ENCODE assay signal across 1 cellular context in the genomic region with DNA sequence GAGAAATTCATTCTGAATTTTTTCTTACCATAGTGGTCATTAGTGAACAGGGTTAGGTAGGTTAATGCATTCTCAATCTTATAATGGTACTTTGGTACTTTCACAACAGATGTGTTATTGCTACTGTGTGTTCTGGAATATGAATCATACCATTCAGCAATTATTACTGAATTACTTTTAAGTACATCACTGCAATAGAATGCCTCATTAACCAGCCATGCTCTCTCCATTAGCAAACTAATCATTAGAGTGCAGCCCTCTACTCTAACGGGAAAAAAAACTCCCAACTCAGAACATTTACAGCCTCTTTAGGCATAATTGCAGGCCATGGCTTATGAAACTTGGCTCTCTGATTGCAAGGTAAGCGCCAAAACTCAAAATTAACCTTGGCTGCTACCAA.
TF ChIP-seq lines count a peak whose summit lies in the region.

No MANE protein-coding gene starts in this region.

TF ChIP-seq in HEK293, 187 proteins besides CTCF, POLR2A, EP300 and RAD21:
- TF ChIP-seq, protein P1, sequence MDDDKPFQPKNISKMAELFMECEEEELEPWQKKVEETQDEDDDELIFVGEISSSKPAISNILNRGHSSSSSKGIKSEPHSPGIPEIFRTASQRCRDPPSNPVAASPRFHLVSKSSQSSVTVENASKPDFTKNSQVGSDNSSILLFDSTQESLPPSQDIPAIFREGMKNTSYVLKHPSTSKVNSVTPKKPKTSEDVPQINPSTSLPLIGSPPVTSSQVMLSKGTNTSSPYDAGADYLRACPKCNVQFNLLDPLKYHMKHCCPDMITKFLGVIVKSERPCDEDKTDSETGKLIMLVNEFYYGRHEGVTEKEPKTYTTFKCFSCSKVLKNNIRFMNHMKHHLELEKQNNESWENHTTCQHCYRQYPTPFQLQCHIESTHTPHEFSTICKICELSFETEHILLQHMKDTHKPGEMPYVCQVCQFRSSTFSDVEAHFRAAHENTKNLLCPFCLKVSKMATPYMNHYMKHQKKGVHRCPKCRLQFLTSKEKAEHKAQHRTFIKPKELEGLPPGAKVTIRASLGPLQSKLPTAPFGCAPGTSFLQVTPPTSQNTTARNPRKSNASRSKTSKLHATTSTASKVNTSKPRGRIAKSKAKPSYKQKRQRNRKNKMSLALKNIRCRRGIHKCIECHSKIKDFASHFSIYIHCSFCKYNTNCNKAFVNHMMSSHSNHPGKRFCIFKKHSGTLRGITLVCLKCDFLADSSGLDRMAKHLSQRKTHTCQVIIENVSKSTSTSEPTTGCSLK (tag by site-specific recombination; IDR thresholded peaks at IDR 0.05), result no peak
- TF ChIP-seq, protein P2, sequence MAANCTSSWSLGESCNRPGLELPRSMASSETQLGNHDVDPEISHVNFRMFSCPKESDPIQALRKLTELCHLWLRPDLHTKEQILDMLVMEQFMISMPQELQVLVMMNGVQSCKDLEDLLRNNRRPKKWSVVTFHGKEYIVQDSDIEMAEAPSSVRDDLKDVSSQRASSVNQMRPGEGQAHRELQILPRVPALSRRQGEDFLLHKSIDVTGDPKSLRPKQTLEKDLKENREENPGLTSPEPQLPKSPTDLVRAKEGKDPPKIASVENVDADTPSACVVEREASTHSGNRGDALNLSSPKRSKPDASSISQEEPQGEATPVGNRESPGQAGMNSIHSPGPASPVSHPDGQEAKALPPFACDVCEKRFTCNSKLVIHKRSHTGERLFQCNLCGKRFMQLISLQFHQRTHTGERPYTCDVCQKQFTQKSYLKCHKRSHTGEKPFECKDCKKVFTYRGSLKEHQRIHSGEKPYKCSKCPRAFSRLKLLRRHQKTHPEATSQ (tag by site-specific recombination; IDR thresholded peaks at IDR 0.05), result no peak
- TF ChIP-seq ZNF548 (tag by site-specific recombination; IDR thresholded peaks at IDR 0.05) (no peak), SP7 (tag by site-specific recombination; IDR thresholded peaks at IDR 0.05) (peak; percentile 98), OSR2 (tag by site-specific recombination; IDR thresholded peaks at IDR 0.05) (peak; percentile 86), ZNF600 (tag by site-specific recombination; IDR thresholded peaks at IDR 0.05) (peak; percentile 30; the same call in 1 of the 2 replicates), ZBTB17 (tag by site-specific recombination; IDR thresholded peaks at IDR 0.05) (peak; percentile 24; the same call in 1 of the 2 replicates), ZNF585B (tag by site-specific recombination; IDR thresholded peaks at IDR 0.05) (no peak), GLI2 (tag by site-specific recombination; IDR thresholded peaks at IDR 0.05; ENCODE audit: borderline replicate concordance, low read depth) (peak; percentile 23; the same call in 1 of the 2 replicates), IKZF3 (tag by site-specific recombination; IDR thresholded peaks at IDR 0.05) (0 out of 2 replicates have a peak, but pooled peaks have one; percentile 9), ZBTB1 (tag by site-specific recombination; IDR thresholded peaks at IDR 0.05) (no peak), YY2 (tag by site-specific recombination; IDR thresholded peaks at IDR 0.05) (no peak), ZNF660 (tag by site-specific recombination; IDR thresholded peaks at IDR 0.05) (0 out of 2 replicates have a peak, but pooled peaks have one; percentile 34)
- TF ChIP-seq, protein P3, sequence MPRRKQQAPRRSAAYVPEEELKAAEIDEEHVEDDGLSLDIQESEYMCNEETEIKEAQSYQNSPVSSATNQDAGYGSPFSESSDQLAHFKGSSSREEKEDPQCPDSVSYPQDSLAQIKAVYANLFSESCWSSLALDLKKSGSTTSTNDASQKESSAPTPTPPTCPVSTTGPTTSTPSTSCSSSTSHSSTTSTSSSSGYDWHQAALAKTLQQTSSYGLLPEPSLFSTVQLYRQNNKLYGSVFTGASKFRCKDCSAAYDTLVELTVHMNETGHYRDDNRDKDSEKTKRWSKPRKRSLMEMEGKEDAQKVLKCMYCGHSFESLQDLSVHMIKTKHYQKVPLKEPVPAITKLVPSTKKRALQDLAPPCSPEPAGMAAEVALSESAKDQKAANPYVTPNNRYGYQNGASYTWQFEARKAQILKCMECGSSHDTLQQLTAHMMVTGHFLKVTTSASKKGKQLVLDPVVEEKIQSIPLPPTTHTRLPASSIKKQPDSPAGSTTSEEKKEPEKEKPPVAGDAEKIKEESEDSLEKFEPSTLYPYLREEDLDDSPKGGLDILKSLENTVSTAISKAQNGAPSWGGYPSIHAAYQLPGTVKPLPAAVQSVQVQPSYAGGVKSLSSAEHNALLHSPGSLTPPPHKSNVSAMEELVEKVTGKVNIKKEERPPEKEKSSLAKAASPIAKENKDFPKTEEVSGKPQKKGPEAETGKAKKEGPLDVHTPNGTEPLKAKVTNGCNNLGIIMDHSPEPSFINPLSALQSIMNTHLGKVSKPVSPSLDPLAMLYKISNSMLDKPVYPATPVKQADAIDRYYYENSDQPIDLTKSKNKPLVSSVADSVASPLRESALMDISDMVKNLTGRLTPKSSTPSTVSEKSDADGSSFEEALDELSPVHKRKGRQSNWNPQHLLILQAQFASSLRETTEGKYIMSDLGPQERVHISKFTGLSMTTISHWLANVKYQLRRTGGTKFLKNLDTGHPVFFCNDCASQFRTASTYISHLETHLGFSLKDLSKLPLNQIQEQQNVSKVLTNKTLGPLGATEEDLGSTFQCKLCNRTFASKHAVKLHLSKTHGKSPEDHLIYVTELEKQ (tag by site-specific recombination; IDR thresholded peaks at IDR 0.05; ENCODE audit: borderline replicate concordance), result peak; percentile 38; the same call in 1 of the 2 replicates
- TF ChIP-seq, protein P4, sequence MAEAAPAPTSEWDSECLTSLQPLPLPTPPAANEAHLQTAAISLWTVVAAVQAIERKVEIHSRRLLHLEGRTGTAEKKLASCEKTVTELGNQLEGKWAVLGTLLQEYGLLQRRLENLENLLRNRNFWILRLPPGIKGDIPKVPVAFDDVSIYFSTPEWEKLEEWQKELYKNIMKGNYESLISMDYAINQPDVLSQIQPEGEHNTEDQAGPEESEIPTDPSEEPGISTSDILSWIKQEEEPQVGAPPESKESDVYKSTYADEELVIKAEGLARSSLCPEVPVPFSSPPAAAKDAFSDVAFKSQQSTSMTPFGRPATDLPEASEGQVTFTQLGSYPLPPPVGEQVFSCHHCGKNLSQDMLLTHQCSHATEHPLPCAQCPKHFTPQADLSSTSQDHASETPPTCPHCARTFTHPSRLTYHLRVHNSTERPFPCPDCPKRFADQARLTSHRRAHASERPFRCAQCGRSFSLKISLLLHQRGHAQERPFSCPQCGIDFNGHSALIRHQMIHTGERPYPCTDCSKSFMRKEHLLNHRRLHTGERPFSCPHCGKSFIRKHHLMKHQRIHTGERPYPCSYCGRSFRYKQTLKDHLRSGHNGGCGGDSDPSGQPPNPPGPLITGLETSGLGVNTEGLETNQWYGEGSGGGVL (tag by site-specific recombination; IDR thresholded peaks at IDR 0.05), result 0 out of 2 replicates have a peak, but pooled peaks have one; percentile 11
- TF ChIP-seq, protein P5, sequence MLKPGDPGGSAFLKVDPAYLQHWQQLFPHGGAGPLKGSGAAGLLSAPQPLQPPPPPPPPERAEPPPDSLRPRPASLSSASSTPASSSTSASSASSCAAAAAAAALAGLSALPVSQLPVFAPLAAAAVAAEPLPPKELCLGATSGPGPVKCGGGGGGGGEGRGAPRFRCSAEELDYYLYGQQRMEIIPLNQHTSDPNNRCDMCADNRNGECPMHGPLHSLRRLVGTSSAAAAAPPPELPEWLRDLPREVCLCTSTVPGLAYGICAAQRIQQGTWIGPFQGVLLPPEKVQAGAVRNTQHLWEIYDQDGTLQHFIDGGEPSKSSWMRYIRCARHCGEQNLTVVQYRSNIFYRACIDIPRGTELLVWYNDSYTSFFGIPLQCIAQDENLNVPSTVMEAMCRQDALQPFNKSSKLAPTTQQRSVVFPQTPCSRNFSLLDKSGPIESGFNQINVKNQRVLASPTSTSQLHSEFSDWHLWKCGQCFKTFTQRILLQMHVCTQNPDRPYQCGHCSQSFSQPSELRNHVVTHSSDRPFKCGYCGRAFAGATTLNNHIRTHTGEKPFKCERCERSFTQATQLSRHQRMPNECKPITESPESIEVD (tag by site-specific recombination; IDR thresholded peaks at IDR 0.05), result peak; percentile 93
- TF ChIP-seq, protein P6, sequence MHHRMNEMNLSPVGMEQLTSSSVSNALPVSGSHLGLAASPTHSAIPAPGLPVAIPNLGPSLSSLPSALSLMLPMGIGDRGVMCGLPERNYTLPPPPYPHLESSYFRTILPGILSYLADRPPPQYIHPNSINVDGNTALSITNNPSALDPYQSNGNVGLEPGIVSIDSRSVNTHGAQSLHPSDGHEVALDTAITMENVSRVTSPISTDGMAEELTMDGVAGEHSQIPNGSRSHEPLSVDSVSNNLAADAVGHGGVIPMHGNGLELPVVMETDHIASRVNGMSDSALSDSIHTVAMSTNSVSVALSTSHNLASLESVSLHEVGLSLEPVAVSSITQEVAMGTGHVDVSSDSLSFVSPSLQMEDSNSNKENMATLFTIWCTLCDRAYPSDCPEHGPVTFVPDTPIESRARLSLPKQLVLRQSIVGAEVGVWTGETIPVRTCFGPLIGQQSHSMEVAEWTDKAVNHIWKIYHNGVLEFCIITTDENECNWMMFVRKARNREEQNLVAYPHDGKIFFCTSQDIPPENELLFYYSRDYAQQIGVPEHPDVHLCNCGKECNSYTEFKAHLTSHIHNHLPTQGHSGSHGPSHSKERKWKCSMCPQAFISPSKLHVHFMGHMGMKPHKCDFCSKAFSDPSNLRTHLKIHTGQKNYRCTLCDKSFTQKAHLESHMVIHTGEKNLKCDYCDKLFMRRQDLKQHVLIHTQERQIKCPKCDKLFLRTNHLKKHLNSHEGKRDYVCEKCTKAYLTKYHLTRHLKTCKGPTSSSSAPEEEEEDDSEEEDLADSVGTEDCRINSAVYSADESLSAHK (tag by site-specific recombination; IDR thresholded peaks at IDR 0.05), result 0 out of 2 replicates have a peak, but pooled peaks have one; percentile 17
- TF ChIP-seq, protein P7, sequence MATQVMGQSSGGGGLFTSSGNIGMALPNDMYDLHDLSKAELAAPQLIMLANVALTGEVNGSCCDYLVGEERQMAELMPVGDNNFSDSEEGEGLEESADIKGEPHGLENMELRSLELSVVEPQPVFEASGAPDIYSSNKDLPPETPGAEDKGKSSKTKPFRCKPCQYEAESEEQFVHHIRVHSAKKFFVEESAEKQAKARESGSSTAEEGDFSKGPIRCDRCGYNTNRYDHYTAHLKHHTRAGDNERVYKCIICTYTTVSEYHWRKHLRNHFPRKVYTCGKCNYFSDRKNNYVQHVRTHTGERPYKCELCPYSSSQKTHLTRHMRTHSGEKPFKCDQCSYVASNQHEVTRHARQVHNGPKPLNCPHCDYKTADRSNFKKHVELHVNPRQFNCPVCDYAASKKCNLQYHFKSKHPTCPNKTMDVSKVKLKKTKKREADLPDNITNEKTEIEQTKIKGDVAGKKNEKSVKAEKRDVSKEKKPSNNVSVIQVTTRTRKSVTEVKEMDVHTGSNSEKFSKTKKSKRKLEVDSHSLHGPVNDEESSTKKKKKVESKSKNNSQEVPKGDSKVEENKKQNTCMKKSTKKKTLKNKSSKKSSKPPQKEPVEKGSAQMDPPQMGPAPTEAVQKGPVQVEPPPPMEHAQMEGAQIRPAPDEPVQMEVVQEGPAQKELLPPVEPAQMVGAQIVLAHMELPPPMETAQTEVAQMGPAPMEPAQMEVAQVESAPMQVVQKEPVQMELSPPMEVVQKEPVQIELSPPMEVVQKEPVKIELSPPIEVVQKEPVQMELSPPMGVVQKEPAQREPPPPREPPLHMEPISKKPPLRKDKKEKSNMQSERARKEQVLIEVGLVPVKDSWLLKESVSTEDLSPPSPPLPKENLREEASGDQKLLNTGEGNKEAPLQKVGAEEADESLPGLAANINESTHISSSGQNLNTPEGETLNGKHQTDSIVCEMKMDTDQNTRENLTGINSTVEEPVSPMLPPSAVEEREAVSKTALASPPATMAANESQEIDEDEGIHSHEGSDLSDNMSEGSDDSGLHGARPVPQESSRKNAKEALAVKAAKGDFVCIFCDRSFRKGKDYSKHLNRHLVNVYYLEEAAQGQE (tag by site-specific recombination; IDR thresholded peaks at IDR 0.05), result no peak
- TF ChIP-seq, protein P8, sequence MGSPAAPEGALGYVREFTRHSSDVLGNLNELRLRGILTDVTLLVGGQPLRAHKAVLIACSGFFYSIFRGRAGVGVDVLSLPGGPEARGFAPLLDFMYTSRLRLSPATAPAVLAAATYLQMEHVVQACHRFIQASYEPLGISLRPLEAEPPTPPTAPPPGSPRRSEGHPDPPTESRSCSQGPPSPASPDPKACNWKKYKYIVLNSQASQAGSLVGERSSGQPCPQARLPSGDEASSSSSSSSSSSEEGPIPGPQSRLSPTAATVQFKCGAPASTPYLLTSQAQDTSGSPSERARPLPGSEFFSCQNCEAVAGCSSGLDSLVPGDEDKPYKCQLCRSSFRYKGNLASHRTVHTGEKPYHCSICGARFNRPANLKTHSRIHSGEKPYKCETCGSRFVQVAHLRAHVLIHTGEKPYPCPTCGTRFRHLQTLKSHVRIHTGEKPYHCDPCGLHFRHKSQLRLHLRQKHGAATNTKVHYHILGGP (tag by site-specific recombination; IDR thresholded peaks at IDR 0.05), result peak; percentile 35; the same call in 1 of the 2 replicates
- TF ChIP-seq, protein P9, sequence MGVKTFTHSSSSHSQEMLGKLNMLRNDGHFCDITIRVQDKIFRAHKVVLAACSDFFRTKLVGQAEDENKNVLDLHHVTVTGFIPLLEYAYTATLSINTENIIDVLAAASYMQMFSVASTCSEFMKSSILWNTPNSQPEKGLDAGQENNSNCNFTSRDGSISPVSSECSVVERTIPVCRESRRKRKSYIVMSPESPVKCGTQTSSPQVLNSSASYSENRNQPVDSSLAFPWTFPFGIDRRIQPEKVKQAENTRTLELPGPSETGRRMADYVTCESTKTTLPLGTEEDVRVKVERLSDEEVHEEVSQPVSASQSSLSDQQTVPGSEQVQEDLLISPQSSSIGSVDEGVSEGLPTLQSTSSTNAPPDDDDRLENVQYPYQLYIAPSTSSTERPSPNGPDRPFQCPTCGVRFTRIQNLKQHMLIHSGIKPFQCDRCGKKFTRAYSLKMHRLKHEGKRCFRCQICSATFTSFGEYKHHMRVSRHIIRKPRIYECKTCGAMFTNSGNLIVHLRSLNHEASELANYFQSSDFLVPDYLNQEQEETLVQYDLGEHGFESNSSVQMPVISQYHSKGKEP (tag by site-specific recombination; IDR thresholded peaks at IDR 0.05), result peak; percentile 84
TF ChIP-seq in HEK293: peak in this region for 13.
